9 cellular contexts compared by ENCODE assay signal in the genomic region with DNA sequence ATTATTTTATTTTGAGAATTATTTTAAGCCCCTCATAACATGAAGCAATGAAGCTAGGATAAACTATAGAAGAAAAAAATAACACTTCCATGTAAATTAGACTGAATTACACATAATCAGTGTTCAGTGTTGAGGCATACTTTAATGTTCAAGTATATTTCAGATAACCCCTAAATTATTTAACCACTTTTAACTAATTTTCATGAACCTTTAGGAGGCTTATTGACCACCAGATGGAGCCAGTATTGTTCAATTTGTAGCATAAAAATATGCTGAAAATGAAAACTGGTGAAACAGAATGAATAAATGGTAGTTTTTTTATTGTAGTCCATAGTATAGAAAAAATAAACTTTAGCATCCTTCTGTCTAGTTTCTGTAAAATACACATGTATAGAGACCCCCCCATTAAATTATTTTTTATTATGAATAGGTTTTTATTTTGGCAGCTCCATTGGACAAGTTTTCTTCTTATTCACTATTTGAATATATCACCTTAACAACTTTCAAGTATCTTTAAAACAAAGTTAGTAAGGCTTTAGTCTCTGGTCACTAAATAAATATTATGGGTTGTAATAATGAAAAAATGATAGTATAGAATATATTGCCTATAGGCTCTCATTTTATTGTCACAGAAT.
DNase-seq lines count a peak whose midpoint lies in the region; ATAC-seq and TF ChIP-seq lines count a peak whose summit lies in the region.
"Had no signal": no experiment of that assay in that cellular context is flagged by ENCODE, and none has a peak within 500 bp of the region (broad histone marks: within the 10 kb centered on the region; RNA-seq: fewer than 3 reads in every experiment).

No MANE protein-coding gene starts in this region.

- H2BK15ac ChIP-seq in IMR-90 (ENCODE audit: low read depth, low read length): no peak overlapping the region; the same call in 2 of the 3 replicates

- H2BK5ac ChIP-seq in IMR-90 (ENCODE audit: low read depth, low read length, poor library complexity, severe bottlenecking): peak overlapping the region; percentile 59

- peaks cover 8% of the 10 kb centered on the region for H3K9me3 Mint-ChIP-seq in CD8-positive, alpha-beta T cell

- peak; percentile 67 for TF ChIP-seq CTCF in CD8-positive, alpha-beta T cell (IDR thresholded peaks at IDR 0.05)
- TF ChIP-seq CTCF in IMR-90 (conservative IDR thresholded peaks at IDR 0.05; ENCODE audit: low read depth, low read length) (peak; percentile 68), brain microvascular endothelial cell (IDR thresholded peaks at IDR 0.05; ENCODE audit: low read depth, low read length, missing control alignments) (peak; percentile 45)

- in situ Hi-C loops in IMR-90 (cut with MboI; ENCODE audit: low sequenced_read_pairs): loop anchor here (10.0 kb wide), 2 partner anchors 144 to 526 kb away; partner anchors contain the start of gene ADAMTS6
- in situ Hi-C loops in brain microvascular endothelial cell (cut with HindIII; ENCODE audit: low pct_ligation_motif_present, low sequenced_read_pairs): no loop called here

- no peak overlapping the region for H3K18ac ChIP-seq in IMR-90 (ENCODE audit: low read depth, low read length)

- H2AFZ ChIP-seq in IMR-90 (replicated peaks; ENCODE audit: low read length, poor library complexity): no peak overlapping the region

- H3K14ac ChIP-seq in IMR-90 (replicated peaks; ENCODE audit: low read depth, low read length): no peak overlapping the region

- dilution Hi-C loops in IMR-90 (cut with HindIII; ENCODE audit: low sequenced_read_pairs, unreplicated experiment): no loop called here

- H3K4me1 Mint-ChIP-seq in CD8-positive, alpha-beta T cell (ENCODE audit: low read depth): no peaks in the 10 kb centered on the region
- H3K4me1 Mint-ChIP-seq: IgD-negative memory B cell had no signal

- no peaks in the 10 kb centered on the region for H3K36me3 ChIP-seq in CD8-positive, alpha-beta T cell (ENCODE audit: insufficient read depth, low read length)
- H3K36me3 ChIP-seq in IMR-90 (ENCODE audit: control insufficient read depth, insufficient read depth, low read length) (no peaks in the 10 kb centered on the region), brain microvascular endothelial cell (replicated peaks) (no peaks in the 10 kb centered on the region)

- TF ChIP-seq POLR2A in IMR-90 (IDR thresholded peaks at IDR 0.05; ENCODE audit: low read depth, low read length) (no peak), GM18505 (IDR thresholded peaks at IDR 0.05; ENCODE audit: borderline replicate concordance, extremely low read depth, insufficient read depth, insufficient read length) (no peak)

- CTCF ChIA-PET in CD8-positive, alpha-beta T cell (lab: Charles Lee): interaction anchor here (1.3 to 1.5 kb wide), 2 partner anchors 522 to 525 kb away, joined by 4 to 5 read pairs; no protein-coding TSS in a partner anchor
- CTCF ChIA-PET in IMR-90 (lab: Yijun Ruan, JAX): interaction anchor here (0.7 to 2.1 kb wide), 5 partner anchors 10 to 524 kb away, joined by 3 to 10 read pairs (median 3); partner anchors contain the start of gene ADAMTS6

- no TSS peak for BruUV-seq in IMR-90 (replicated peaks; lab: Mats Ljungman, UMichigan)

- H3K4me3 ChIP-seq in CD8-positive, alpha-beta T cell (ENCODE audit: low read depth, low read length): no peak overlapping the region
- no peak overlapping the region for H3K4me3 ChIP-seq in IMR-90 (ENCODE audit: insufficient read depth, low read depth, low read length)
- no peak overlapping the region for H3K4me3 ChIP-seq in brain microvascular endothelial cell (ENCODE audit: low read depth, low read length)

- H4K20me1 ChIP-seq in IMR-90 (ENCODE audit: insufficient read depth, low read length): no peaks in the 10 kb centered on the region

- ATAC-seq in CD8-positive, alpha-beta T cell: no peak
- ATAC-seq in IMR-90 (ENCODE audit: low read depth): no peak; the same call in 1 of the 2 replicates
- no peak for ATAC-seq in GM18868 (IDR thresholded peaks at IDR 0.05; ENCODE audit: unreplicated experiment)
- ATAC-seq in HG03460 (IDR thresholded peaks at IDR 0.05; ENCODE audit: unreplicated experiment): no peak
- ATAC-seq in GM18505 (IDR thresholded peaks at IDR 0.05; ENCODE audit: unreplicated experiment): no peak

- H3K9me3 ChIP-seq in CD8-positive, alpha-beta T cell (ENCODE audit: low read length): no peaks in the 10 kb centered on the region
- H3K9me3 ChIP-seq in IMR-90 (ENCODE audit: control insufficient read depth, insufficient read depth, low read length): peaks cover 13% of the 10 kb centered on the region; the same call in 1 of the 2 replicates

- POLR2A ChIA-PET in CD8-positive, alpha-beta T cell (lab: Charles Lee): no interaction called here
- POLR2A ChIA-PET in IMR-90 (lab: Charles Lee; ENCODE audit: unreplicated experiment): interaction anchor here (1.0 kb wide), 1 partner anchor 169 kb away, joined by 3 read pairs; no protein-coding TSS in a partner anchor

- intact Hi-C loops in CD8-positive, alpha-beta T cell (cut with DNase I, micrococcal nuclease): loop anchor here (1.0 kb wide), 1 partner anchor 524 kb away; no protein-coding TSS in a partner anchor
- intact Hi-C loops in IMR-90 (cut with micrococcal nuclease): loop anchor here (1.0 to 10.0 kb wide), 5 partner anchors 148 to 524 kb away; no protein-coding TSS in a partner anchor

- no peak overlapping the region for H3K4ac ChIP-seq in IMR-90 (ENCODE audit: low read depth, low read length)

- H2BK20ac ChIP-seq in IMR-90 (ENCODE audit: low read depth, low read length): no peak overlapping the region

- H4K5ac ChIP-seq in IMR-90 (ENCODE audit: low read depth, low read length): no peak overlapping the region

- peak; percentile 76 for TF ChIP-seq RAD21 in IMR-90 (IDR thresholded peaks at IDR 0.05; ENCODE audit: low read length)

- H2BK120ac ChIP-seq in IMR-90 (ENCODE audit: low read depth, low read length): no peak overlapping the region

- H3K27ac Mint-ChIP-seq in CD8-positive, alpha-beta T cell: no peak overlapping the region
- H3K27ac Mint-ChIP-seq: IgD-negative memory B cell had no signal

- no peak overlapping the region for H3K4me2 ChIP-seq in IMR-90 (ENCODE audit: low read depth, low read length)

- no peak overlapping the region for H4K91ac ChIP-seq in IMR-90 (ENCODE audit: insufficient read depth, low read depth, low read length)

- peaks cover 8% of the 10 kb centered on the region for H3K36me3 Mint-ChIP-seq in CD8-positive, alpha-beta T cell

- H3K4me3 Mint-ChIP-seq in CD8-positive, alpha-beta T cell: no peak overlapping the region
- H3K4me3 Mint-ChIP-seq: IgD-negative memory B cell had no signal

- H3K27me3 ChIP-seq in CD8-positive, alpha-beta T cell (ENCODE audit: insufficient read depth, low read length): no peaks in the 10 kb centered on the region
- H3K27me3 ChIP-seq in IMR-90 (ENCODE audit: control insufficient read depth, insufficient read depth, low read length) (no peaks in the 10 kb centered on the region), brain microvascular endothelial cell (replicated peaks) (no peaks in the 10 kb centered on the region)

- peak overlapping the region in 1 of 2 experiments; percentile 40; a peak in 1 of 4 replicates for H4K8ac ChIP-seq in IMR-90 (ENCODE audit: low read depth in 2 of 2, low read length in 2 of 2)

- no peaks in the 10 kb centered on the region for H3K9me1 ChIP-seq in IMR-90 (ENCODE audit: insufficient read depth, low read length)

- DNase-seq in CD8-positive, alpha-beta T cell: no peak
- DNase-seq in IMR-90 (peak; percentile 72), brain microvascular endothelial cell (no peak), midbrain (lab: John Stamatoyannopoulos, UW) (peak; percentile 7), NCI-H345 (lab: John Stamatoyannopoulos, UW) (no peak)

- H3K27me3 Mint-ChIP-seq in CD8-positive, alpha-beta T cell (ENCODE audit: low read depth): no peaks in the 10 kb centered on the region
- H3K27me3 Mint-ChIP-seq: IgD-negative memory B cell had no signal

- no peak overlapping the region for H3K56ac ChIP-seq in IMR-90 (ENCODE audit: extremely low read depth, insufficient read depth, low read length)

- no peaks in the 10 kb centered on the region for H3K4me1 ChIP-seq in CD8-positive, alpha-beta T cell (ENCODE audit: insufficient read depth, low read length)
- H3K4me1 ChIP-seq in IMR-90 (ENCODE audit: control insufficient read depth, insufficient read depth, low read length): peaks cover 3% of the 10 kb centered on the region; the same call in 1 of the 2 replicates

- H3K79me1 ChIP-seq in IMR-90 (ENCODE audit: low read depth in 1 of 2, low read length in 2 of 2): 0 out of 4 replicates have a peak, but pooled peaks cover 0 to 7% of the 10 kb centered on the region in 2 experiments

- H3K27ac ChIP-seq in CD8-positive, alpha-beta T cell (ENCODE audit: low read depth, low read length): no peak overlapping the region
- H3K27ac ChIP-seq in IMR-90 (ENCODE audit: insufficient read depth, low read length): peak overlapping the region; percentile 56; the same call in 1 of the 2 replicates
- H3K27ac ChIP-seq in brain microvascular endothelial cell: no peak overlapping the region

- H3K9ac ChIP-seq in IMR-90 (ENCODE audit: low read depth, low read length): 0 out of 2 replicates have a peak overlapping the region, but pooled peaks have one; percentile 70

- H2AK5ac ChIP-seq in IMR-90 (ENCODE audit: low read depth, low read length): no peak overlapping the region

- no peak overlapping the region for H3K23ac ChIP-seq in IMR-90 (ENCODE audit: low read depth, low read length)

- H2AK9ac ChIP-seq in IMR-90 (replicated peaks; ENCODE audit: low read depth, low read length, poor library complexity): no peak overlapping the region

TF ChIP-seq in IMR-90, 13 proteins besides CTCF, POLR2A, EP300 and RAD21:
- peak; percentile 84 for TF ChIP-seq SMC3 (IDR thresholded peaks at IDR 0.05; ENCODE audit: low read depth, low read length)
- TF ChIP-seq, protein P1, sequence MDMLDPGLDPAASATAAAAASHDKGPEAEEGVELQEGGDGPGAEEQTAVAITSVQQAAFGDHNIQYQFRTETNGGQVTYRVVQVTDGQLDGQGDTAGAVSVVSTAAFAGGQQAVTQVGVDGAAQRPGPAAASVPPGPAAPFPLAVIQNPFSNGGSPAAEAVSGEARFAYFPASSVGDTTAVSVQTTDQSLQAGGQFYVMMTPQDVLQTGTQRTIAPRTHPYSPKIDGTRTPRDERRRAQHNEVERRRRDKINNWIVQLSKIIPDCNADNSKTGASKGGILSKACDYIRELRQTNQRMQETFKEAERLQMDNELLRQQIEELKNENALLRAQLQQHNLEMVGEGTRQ (IDR thresholded peaks at IDR 0.05; ENCODE audit: low read depth, low read length): no peak

Comparison
In these comparisons a context has a peak if more than half of its experiments do, and no peak if none do; other contexts are left out.
1. DNase-seq: peak in IMR-90 (single experiment) and midbrain (single experiment); none in CD8-positive, alpha-beta T cell (0 of 7), brain microvascular endothelial cell (single experiment) and NCI-H345 (single experiment).
2. Peak in every context shown above with its lines, with median percentiles within 50 percentile points of each other: CTCF ChIP-seq.